Comparison of ENCODE assay signal across 22 cellular contexts in the genomic region with DNA sequence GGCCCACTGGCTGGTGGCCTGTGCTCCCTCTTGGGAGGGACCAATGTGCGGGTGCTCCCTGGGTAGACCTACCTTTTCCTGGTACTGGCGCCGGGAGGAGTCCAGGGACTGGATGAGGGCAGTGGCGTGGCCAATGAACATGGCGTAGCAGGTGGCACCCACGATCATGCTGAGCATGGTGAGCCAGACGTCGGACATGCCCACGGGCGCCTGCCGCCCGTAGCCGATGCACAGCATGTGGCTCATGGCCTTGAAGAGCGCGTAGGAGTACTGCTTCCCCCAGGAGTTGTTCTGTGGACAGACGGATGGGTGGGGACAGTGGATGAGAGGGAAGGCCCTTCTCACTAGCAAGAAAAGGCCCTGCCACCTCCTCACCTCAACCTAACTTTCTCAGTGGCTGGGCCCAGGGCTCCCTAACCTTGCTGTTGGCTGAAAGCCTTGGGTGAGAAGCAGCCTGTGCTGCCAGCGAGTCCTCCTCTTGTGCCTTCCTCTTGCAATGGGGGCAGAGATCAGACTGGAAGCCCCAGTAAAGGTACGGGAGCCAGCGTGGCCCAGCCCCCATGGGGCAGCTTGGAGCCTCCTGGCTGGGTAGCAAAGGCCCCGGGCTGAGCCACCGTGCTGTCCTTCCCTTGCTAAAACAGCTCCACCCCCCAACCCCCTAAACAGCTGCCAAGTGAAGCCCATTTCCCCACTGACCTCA. TPM values are rescaled to one million over a fixed set of nuclear protein-coding genes. Genes with fewer than 3 reads are reported as not detected.
"Had no signal": no experiment of that assay in that cellular context is flagged by ENCODE, and none has a peak within 500 bp of the region (broad histone marks: within the 10 kb centered on the region; RNA-seq: fewer than 3 reads in every experiment).

No MANE protein-coding gene starts in this region.

- H3K9me3 Mint-ChIP-seq: activated naive CD8-positive, alpha-beta T cell treated with anti-CD3 and anti-CD28 coated beads, Interleukin-2, amount 50 U/mL, for 24 hours; activated T-helper 1 cell treated with anti-CD3 and anti-CD28 coated beads, Interleukin-12 subunit alpha, Interleukin-12 subunit beta, Interleukin-2, Interleukin-4 antibody, amounts not matched to agents 30 ng/mL and 10 ng/mL and 1 ng/mL, durations not matched to agents 14 hours and 24 hours and 36 hours; natural killer cell treated with Interleukin-12 subunit alpha and Interleukin-12 subunit beta and Interleukin-15 and Interleukin-18, amount 100 ng/mL, for 72 hours had no signal

- H3K4me3 Mint-ChIP-seq: activated CD8-positive, alpha-beta T cell treated with anti-CD3 and anti-CD28 coated beads, Interleukin-2, amount 10 ng/mL, durations not matched to agents 7 days and 5 days; activated naive CD8-positive, alpha-beta T cell treated with anti-CD3 and anti-CD28 coated beads, Interleukin-2, amount 50 U/mL, for 24 hours; activated T-helper 1 cell treated with anti-CD3 and anti-CD28 coated beads, Interleukin-12 subunit alpha, Interleukin-12 subunit beta, Interleukin-2, Interleukin-4 antibody, amounts not matched to agents 30 ng/mL and 10 ng/mL and 1 ng/mL, durations not matched to agents 14 hours and 24 hours and 36 hours; natural killer cell treated with Interleukin-12 subunit alpha and Interleukin-12 subunit beta and Interleukin-15 and Interleukin-18, amount 100 ng/mL, for 72 hours had no signal

- H3K36me3 Mint-ChIP-seq: natural killer cell treated with Interleukin-12 subunit alpha and Interleukin-12 subunit beta and Interleukin-15 and Interleukin-18, amount 100 ng/mL, for 72 hours had no signal

- H3K9me3 ChIP-seq: body of pancreas, thoracic aorta, upper lobe of left lung had no signal

- H3K27ac ChIP-seq: body of pancreas, foreskin keratinocyte, hepatocyte, thoracic aorta, upper lobe of left lung, VCaP had no signal

- H3K36me3 ChIP-seq: thoracic aorta, upper lobe of left lung had no signal

- H3K4me1 Mint-ChIP-seq: activated naive CD8-positive, alpha-beta T cell treated with anti-CD3 and anti-CD28 coated beads, Interleukin-2, amount 50 U/mL, for 24 hours had no signal

- H3K27me3 ChIP-seq: body of pancreas, foreskin keratinocyte, hepatocyte, upper lobe of left lung had no signal

- H3K27me3 Mint-ChIP-seq: activated naive CD8-positive, alpha-beta T cell treated with anti-CD3 and anti-CD28 coated beads, Interleukin-2, amount 50 U/mL, for 24 hours had no signal

- H3K4me3 ChIP-seq: body of pancreas, hepatocyte, thoracic aorta, upper lobe of left lung had no signal

- H3K27ac Mint-ChIP-seq: activated CD8-positive, alpha-beta T cell treated with anti-CD3 and anti-CD28 coated beads, Interleukin-2, amount 10 ng/mL, durations not matched to agents 7 days and 5 days; activated naive CD8-positive, alpha-beta T cell treated with anti-CD3 and anti-CD28 coated beads, Interleukin-2, amount 50 U/mL, for 24 hours; activated T-helper 1 cell treated with anti-CD3 and anti-CD28 coated beads, Interleukin-12 subunit alpha, Interleukin-12 subunit beta, Interleukin-2, Interleukin-4 antibody, amounts not matched to agents 30 ng/mL and 10 ng/mL and 1 ng/mL, durations not matched to agents 14 hours and 24 hours and 36 hours; natural killer cell treated with Interleukin-12 subunit alpha and Interleukin-12 subunit beta and Interleukin-15 and Interleukin-18, amount 100 ng/mL, for 72 hours had no signal

- H2AFZ ChIP-seq: hepatocyte had no signal

- H3K4me1 ChIP-seq: body of pancreas, foreskin keratinocyte, upper lobe of left lung had no signal

- H3K79me2 ChIP-seq: hepatocyte had no signal

- DNase-seq: activated CD4-positive, alpha-beta T cell treated with anti-CD3 and anti-CD28 coated beads for 1 hour; activated CD4-positive, alpha-beta T cell treated with anti-CD3 and anti-CD28 coated beads, Interleukin-2, amount 50 U/mL, for 1 hour; activated CD8-positive, alpha-beta T cell treated with anti-CD3 and anti-CD28 coated beads, Interleukin-2, amount 10 ng/mL, durations not matched to agents 7 days and 5 days; activated gamma-delta T cell; activated naive CD4-positive, alpha-beta T cell treated with anti-CD3 and anti-CD28 coated beads, Interleukin-2, amount 50 U/mL, for 16 hours; activated naive CD8-positive, alpha-beta T cell treated with anti-CD3 and anti-CD28 coated beads, Interleukin-2, amount 50 U/mL, for 24 hours; body of pancreas; caudate nucleus; dermis blood vessel endothelial cell; effector CD8-positive, alpha-beta T cell; foreskin keratinocyte; stimulated activated CD4-positive, alpha-beta T cell treated with anti-CD3 and anti-CD28 coated beads, Interleukin-4, amount 100 ng/mL, for 1 hour; stimulated activated naive CD4-positive, alpha-beta T cell had no signal

- ATAC-seq: activated CD8-positive, alpha-beta T cell treated with anti-CD3 and anti-CD28 coated beads, Interleukin-2, amount 10 ng/mL, durations not matched to agents 7 days and 5 days; activated naive CD8-positive, alpha-beta T cell treated with anti-CD3 and anti-CD28 coated beads, Interleukin-2, amount 50 U/mL, for 24 hours; body of pancreas; foreskin keratinocyte; natural killer cell treated with Interleukin-12 subunit alpha and Interleukin-12 subunit beta and Interleukin-15 and Interleukin-18, amount 100 ng/mL, for 72 hours had no signal

- H3K4me2 ChIP-seq: hepatocyte had no signal

RNA-seq across cellular contexts. Expression of a gene that starts 39.1 kb away (rescaled TPM):
- total RNA-seq: activated CD8-positive, alpha-beta T cell treated with anti-CD3 and anti-CD28 coated beads, Interleukin-2, amount 10 ng/mL, durations not matched to agents 7 days and 5 days; activated T-helper 1 cell treated with anti-CD3 and anti-CD28 coated beads, Interleukin-12 subunit alpha, Interleukin-12 subunit beta, Interleukin-2, Interleukin-4 antibody, amounts not matched to agents 30 ng/mL and 10 ng/mL and 1 ng/mL, durations not matched to agents 14 hours and 24 hours and 36 hours; dermis blood vessel endothelial cell; liver; natural killer cell treated with Interleukin-12 subunit alpha and Interleukin-12 subunit beta and Interleukin-15 and Interleukin-18, amount 100 ng/mL, for 72 hours; T-helper 2 cell treated with Interferon-gamma antibody and Interleukin-4, amounts not matched to agents 100 ng/mL and 5 ng/mL, for 36 hours; thoracic aorta had no signal
- polyA plus RNA-seq: esophagus, foreskin keratinocyte, liver had no signal
